In genomic region chr7:108609643-108610042, GRCh38 we compare ENCODE assay signal across 10 cellular contexts.
"Had no signal": no experiment of that assay in that cellular context is flagged by ENCODE, and none has a peak within 500 bp of the region (broad histone marks: within the 10 kb centered on the region; RNA-seq: fewer than 3 reads in every experiment).

No MANE protein-coding gene starts in this region.

- H2AFZ ChIP-seq: GM23248 had no signal

- H3K4me3 ChIP-seq: GM23248, HAP-1, K562 had no signal

- H3K36me3 ChIP-seq: HAP-1 had no signal

- FAIRE-seq: K562 had no signal

- H3K27ac ChIP-seq: GM23248, HL-60 had no signal

- DNase-seq: GM23248, GOT3, H7, HFFc6, IMR-90, KG1 had no signal

- H3K9me3 ChIP-seq: HAP-1 had no signal

- H3K9ac ChIP-seq: GM23248 had no signal

- ATAC-seq: HCT116, K562 had no signal
